40 cellular contexts compared by ENCODE assay signal in genomic region chr2:119341684-119342083, GRCh38. TPM values are rescaled to one million over a fixed set of nuclear protein-coding genes. Genes with fewer than 3 reads are reported as not detected.
"Had no signal": no experiment of that assay in that cellular context is flagged by ENCODE, and none has a peak within 500 bp of the region (broad histone marks: within the 10 kb centered on the region; RNA-seq: fewer than 3 reads in every experiment).

No MANE protein-coding gene starts in this region.

- H3K36me3 Mint-ChIP-seq: activated naive CD4-positive, alpha-beta T cell treated with anti-CD3 and anti-CD28 coated beads, Interleukin-2, amount 10 ng/mL, durations not matched to agents 7 days and 5 days; activated naive CD4-positive, alpha-beta T cell treated with anti-CD3 and anti-CD28 coated beads, Interleukin-2, amount 50 U/mL, for 24 hours; activated naive CD4-positive, alpha-beta T cell treated with anti-CD3 and anti-CD28 coated beads, Interleukin-2, amount 50 U/mL, for 72 hours; activated naive CD8-positive, alpha-beta T cell; activated naive CD8-positive, alpha-beta T cell treated with anti-CD3 and anti-CD28 coated beads, Interleukin-2, amount 10 ng/mL, durations not matched to agents 7 days and 5 days had no signal

- H3K27me3 ChIP-seq: adrenal gland, ascending aorta, body of pancreas, brain microvascular endothelial cell, breast epithelium, cardiac muscle cell had no signal

- H3K4me3 Mint-ChIP-seq: activated naive CD4-positive, alpha-beta T cell treated with anti-CD3 and anti-CD28 coated beads for 36 hours; activated naive CD4-positive, alpha-beta T cell treated with anti-CD3 and anti-CD28 coated beads, Interleukin-2, amount 10 ng/mL, durations not matched to agents 7 days and 5 days; activated naive CD4-positive, alpha-beta T cell treated with anti-CD3 and anti-CD28 coated beads, Interleukin-2, amount 50 U/mL, for 24 hours; activated naive CD8-positive, alpha-beta T cell; activated naive CD8-positive, alpha-beta T cell treated with anti-CD3 and anti-CD28 coated beads for 36 hours; activated naive CD8-positive, alpha-beta T cell treated with anti-CD3 and anti-CD28 coated beads, Interleukin-2, amount 10 ng/mL, durations not matched to agents 7 days and 5 days; activated naive CD8-positive, alpha-beta T cell treated with anti-CD3 and anti-CD28 coated beads, Interleukin-2, amount 50 U/mL, for 24 hours; activated T-cell treated with anti-CD3 and anti-CD28 coated beads, Interleukin-2, amount 50 U/mL, for 24 hours; activated T-cell treated with anti-CD3 and anti-CD28 coated beads, Interleukin-2, amount 50 U/mL, for 4 hours; activated T-cell treated with anti-CD3 and anti-CD28 coated beads, Interleukin-2, amount 50 U/mL, for 72 hours; activated T-helper 1 cell treated with anti-CD3 and anti-CD28 coated beads, Interleukin-12 subunit alpha, Interleukin-12 subunit beta, Interleukin-2, Interleukin-4 antibody, amounts not matched to agents 30 ng/mL and 10 ng/mL and 1 ng/mL, durations not matched to agents 14 hours and 24 hours and 36 hours; activated T-helper 17 cell treated with anti-CD3 and anti-CD28 coated beads, Interleukin-2, amount 50 U/mL, for 72 hours; brain; central memory CD8-positive, alpha-beta T cell had no signal

- H3K27me3 Mint-ChIP-seq: activated naive CD4-positive, alpha-beta T cell treated with anti-CD3 and anti-CD28 coated beads, Interleukin-2, amount 10 ng/mL, durations not matched to agents 7 days and 5 days; activated naive CD4-positive, alpha-beta T cell treated with anti-CD3 and anti-CD28 coated beads, Interleukin-2, amount 50 U/mL, for 24 hours; activated naive CD8-positive, alpha-beta T cell; activated naive CD8-positive, alpha-beta T cell treated with anti-CD3 and anti-CD28 coated beads for 36 hours; activated naive CD8-positive, alpha-beta T cell treated with anti-CD3 and anti-CD28 coated beads, Interleukin-2, amount 10 ng/mL, durations not matched to agents 7 days and 5 days; activated naive CD8-positive, alpha-beta T cell treated with anti-CD3 and anti-CD28 coated beads, Interleukin-2, amount 50 U/mL, for 24 hours; activated T-cell treated with anti-CD3 and anti-CD28 coated beads, Interleukin-2, amount 50 U/mL, for 24 hours; activated T-helper 17 cell treated with anti-CD3 and anti-CD28 coated beads, Interleukin-2, amount 50 U/mL, for 72 hours; brain; central memory CD8-positive, alpha-beta T cell had no signal

- FAIRE-seq: astrocyte, bronchial epithelial cell had no signal

- H3K4me1 ChIP-seq: adrenal gland, ascending aorta, body of pancreas, breast epithelium had no signal

- H3K36me3 ChIP-seq: adrenal gland, brain microvascular endothelial cell, breast epithelium, cardiac muscle cell had no signal

- H3K4me3 ChIP-seq: adrenal gland, ascending aorta, body of pancreas, breast epithelium, cardiac muscle cell had no signal

- H3K9me3 ChIP-seq: adrenal gland, ascending aorta, body of pancreas, breast epithelium had no signal

- H3K27ac ChIP-seq: adrenal gland, ascending aorta, body of pancreas, brain microvascular endothelial cell, breast epithelium, cardiac muscle cell had no signal

- H3K4me1 Mint-ChIP-seq: brain had no signal

- ATAC-seq: activated naive CD4-positive, alpha-beta T cell treated with anti-CD3 and anti-CD28 coated beads, Interleukin-2, amount 50 U/mL, for 72 hours; activated naive CD8-positive, alpha-beta T cell treated with anti-CD3 and anti-CD28 coated beads, Interleukin-2, amount 50 U/mL, for 24 hours; activated T-cell treated with anti-CD3 and anti-CD28 coated beads, Interleukin-2, amount 50 U/mL, for 4 hours; activated T-cell treated with anti-CD3 and anti-CD28 coated beads, Interleukin-2, amount 50 U/mL, for 72 hours; activated T-helper 17 cell treated with anti-CD3 and anti-CD28 coated beads, Interleukin-2, amount 50 U/mL, for 72 hours; body of pancreas had no signal

- DNase-seq: activated effector memory CD4-positive, alpha-beta T cell treated with anti-CD3 and anti-CD28 coated beads, Interleukin-2, amount 50 U/mL, for 16 hours; activated effector memory CD4-positive, alpha-beta T cell treated with Interleukin-2 at 50 U/mL for 16 hours; activated gamma-delta T cell; activated gamma-delta T cell treated with Interleukin-2 at 50 U/mL for 16 hours; activated naive CD4-positive, alpha-beta T cell; activated naive CD4-positive, alpha-beta T cell treated with anti-CD3 and anti-CD28 coated beads for 36 hours; activated naive CD4-positive, alpha-beta T cell treated with anti-CD3 and anti-CD28 coated beads, Interleukin-2, amount 10 ng/mL, durations not matched to agents 7 days and 5 days; activated naive CD4-positive, alpha-beta T cell treated with anti-CD3 and anti-CD28 coated beads, Interleukin-2, amount 50 U/mL, for 16 hours; activated naive CD4-positive, alpha-beta T cell treated with Interleukin-2 at 50 U/mL for 16 hours; activated naive CD8-positive, alpha-beta T cell treated with anti-CD3 and anti-CD28 coated beads for 36 hours; activated naive CD8-positive, alpha-beta T cell treated with anti-CD3 and anti-CD28 coated beads, Interleukin-2, amount 10 ng/mL, durations not matched to agents 7 days and 5 days; activated naive CD8-positive, alpha-beta T cell treated with anti-CD3 and anti-CD28 coated beads, Interleukin-2, amount 50 U/mL, for 24 hours; activated T-cell treated with anti-CD3 and anti-CD28 coated beads, Interleukin-2, amount 50 U/mL, for 1 hour; activated T-cell treated with anti-CD3 and anti-CD28 coated beads, Interleukin-2, amount 50 U/mL, for 24 hours; activated T-cell treated with anti-CD3 and anti-CD28 coated beads, Interleukin-2, amount 50 U/mL, for 4 hours; activated T-cell treated with anti-CD3 and anti-CD28 coated beads, Interleukin-2, amount 50 U/mL, for 48 hours; activated T-cell treated with anti-CD3 and anti-CD28 coated beads, Interleukin-2, amount 50 U/mL, for 72 hours; adrenal gland; amniotic stem cell; amygdala; anterior cingulate cortex; aorta; body of pancreas; brain microvascular endothelial cell; caudate nucleus; central memory CD4-positive, alpha-beta T cell; cerebellar nuclear complex had no signal

- H3K27ac Mint-ChIP-seq: activated naive CD4-positive, alpha-beta T cell treated with anti-CD3 and anti-CD28 coated beads for 36 hours; activated naive CD4-positive, alpha-beta T cell treated with anti-CD3 and anti-CD28 coated beads, Interleukin-2, amount 10 ng/mL, durations not matched to agents 7 days and 5 days; activated naive CD4-positive, alpha-beta T cell treated with anti-CD3 and anti-CD28 coated beads, Interleukin-2, amount 50 U/mL, for 24 hours; activated naive CD4-positive, alpha-beta T cell treated with anti-CD3 and anti-CD28 coated beads, Interleukin-2, amount 50 U/mL, for 72 hours; activated naive CD8-positive, alpha-beta T cell; activated naive CD8-positive, alpha-beta T cell treated with anti-CD3 and anti-CD28 coated beads for 36 hours; activated naive CD8-positive, alpha-beta T cell treated with anti-CD3 and anti-CD28 coated beads, Interleukin-2, amount 10 ng/mL, durations not matched to agents 7 days and 5 days; activated T-cell treated with anti-CD3 and anti-CD28 coated beads, Interleukin-2, amount 50 U/mL, for 24 hours; activated T-cell treated with anti-CD3 and anti-CD28 coated beads, Interleukin-2, amount 50 U/mL, for 72 hours; activated T-helper 1 cell treated with anti-CD3 and anti-CD28 coated beads, Interleukin-12 subunit alpha, Interleukin-12 subunit beta, Interleukin-2, Interleukin-4 antibody, amounts not matched to agents 30 ng/mL and 10 ng/mL and 1 ng/mL, durations not matched to agents 14 hours and 24 hours and 36 hours; activated T-helper 17 cell treated with anti-CD3 and anti-CD28 coated beads, Interleukin-2, amount 50 U/mL, for 72 hours; activated T-helper 2 cell treated with anti-CD3 and anti-CD28 coated beads, Interferon-gamma antibody, Interleukin-2, Interleukin-4, amounts not matched to agents 10 μg/mL and 5 μg/mL and 100 μg/mL, durations not matched to agents 14 hours and 24 hours and 36 hours; brain had no signal

- H3K9me3 Mint-ChIP-seq: activated naive CD4-positive, alpha-beta T cell treated with anti-CD3 and anti-CD28 coated beads for 36 hours; activated naive CD4-positive, alpha-beta T cell treated with anti-CD3 and anti-CD28 coated beads, Interleukin-2, amount 10 ng/mL, durations not matched to agents 7 days and 5 days; activated naive CD4-positive, alpha-beta T cell treated with anti-CD3 and anti-CD28 coated beads, Interleukin-2, amount 50 U/mL, for 24 hours; activated naive CD4-positive, alpha-beta T cell treated with anti-CD3 and anti-CD28 coated beads, Interleukin-2, amount 50 U/mL, for 72 hours; activated naive CD8-positive, alpha-beta T cell treated with anti-CD3 and anti-CD28 coated beads for 36 hours; activated naive CD8-positive, alpha-beta T cell treated with anti-CD3 and anti-CD28 coated beads, Interleukin-2, amount 10 ng/mL, durations not matched to agents 7 days and 5 days; activated naive CD8-positive, alpha-beta T cell treated with anti-CD3 and anti-CD28 coated beads, Interleukin-2, amount 50 U/mL, for 24 hours; activated T-cell treated with anti-CD3 and anti-CD28 coated beads, Interleukin-2, amount 50 U/mL, for 24 hours; activated T-cell treated with anti-CD3 and anti-CD28 coated beads, Interleukin-2, amount 50 U/mL, for 4 hours; activated T-cell treated with anti-CD3 and anti-CD28 coated beads, Interleukin-2, amount 50 U/mL, for 72 hours; activated T-helper 1 cell treated with anti-CD3 and anti-CD28 coated beads, Interleukin-12 subunit alpha, Interleukin-12 subunit beta, Interleukin-2, Interleukin-4 antibody, amounts not matched to agents 30 ng/mL and 10 ng/mL and 1 ng/mL, durations not matched to agents 14 hours and 24 hours and 36 hours; activated T-helper 17 cell treated with anti-CD3 and anti-CD28 coated beads, Interleukin-2, amount 50 U/mL, for 72 hours; activated T-helper 2 cell treated with anti-CD3 and anti-CD28 coated beads, Interferon-gamma antibody, Interleukin-2, Interleukin-4, amounts not matched to agents 10 μg/mL and 5 μg/mL and 100 μg/mL, durations not matched to agents 14 hours and 24 hours and 36 hours; brain; central memory CD8-positive, alpha-beta T cell had no signal

RNA-seq across cellular contexts. Expression of gene C2orf76, which starts 24.9 kb away (rescaled TPM):
- total RNA-seq: ascending aorta had no signal
